Comparison of ENCODE assay signal across 16 cellular contexts in genomic region chr18:53422896-53423295, GRCh38.
DNase-seq lines count a peak whose midpoint lies in the region; ATAC-seq and TF ChIP-seq lines count a peak whose summit lies in the region.
"Had no signal": no experiment of that assay in that cellular context is flagged by ENCODE, and none has a peak within 500 bp of the region (broad histone marks: within the 10 kb centered on the region; RNA-seq: fewer than 3 reads in every experiment).

No MANE protein-coding gene starts in this region.

- TF ChIP-seq CTCF in lower lobe of right lung (IDR thresholded peaks at IDR 0.05), result no peak

- H3K4me1 ChIP-seq in lower lobe of right lung, result no peaks in the 10 kb centered on the region
- H3K4me1 ChIP-seq: BE2C had no signal

- no peaks in the 10 kb centered on the region for H3K27me3 ChIP-seq in lower lobe of right lung (ENCODE audit: low read depth)
- H3K27me3 ChIP-seq: BE2C had no signal

- intact Hi-C loops in lower lobe of right lung (cut with DNase I), result no loop called here

- H3K4me3 Mint-ChIP-seq in stimulated activated naive B cell treated with anti-CD40 and anti-IgM and Interleukin-4, amounts not matched to agents 10 μg/mL and 1 μg/mL and 100 μg/mL, for 72 hours, result no peak overlapping the region
- H3K4me3 Mint-ChIP-seq: CD4-positive, alpha-beta memory T cell had no signal

- no peaks in the 10 kb centered on the region for H3K9me3 Mint-ChIP-seq in stimulated activated naive B cell treated with anti-CD40 and anti-IgM and Interleukin-4, amounts not matched to agents 10 μg/mL and 1 μg/mL and 100 μg/mL, for 72 hours

- H3K27ac Mint-ChIP-seq in stimulated activated naive B cell treated with anti-CD40 and anti-IgM and Interleukin-4, amounts not matched to agents 10 μg/mL and 1 μg/mL and 100 μg/mL, for 72 hours, result no peak overlapping the region
- H3K27ac Mint-ChIP-seq: CD4-positive, alpha-beta memory T cell had no signal

- H3K27ac ChIP-seq in lower lobe of right lung, result peak overlapping the region; percentile 8
- H3K27ac ChIP-seq: SK-N-MC had no signal

- DNase-seq in NCI-H1105 (lab: John Stamatoyannopoulos, UW), result peak; percentile 72
- peak; percentile 58 for DNase-seq in NCI-H187 treated with DMSO at 0.1 percent for 48 hours (lab: John Stamatoyannopoulos, UW)
- DNase-seq in NCI-H69 (lab: John Stamatoyannopoulos, UW), result peak; percentile 94
- no peak for DNase-seq in lower lobe of right lung
- DNase-seq in stimulated activated naive B cell treated with anti-CD40 and anti-IgM and Interleukin-4, amounts not matched to agents 10 μg/mL and 1 μg/mL and 100 μg/mL, for 72 hours, result no peak
- no peak for DNase-seq in HCEC 1CT
- no peak for DNase-seq in EL
- DNase-seq: BE2C; CD4-positive, alpha-beta memory T cell; H7; IMR-90; Kasumi-1; NCI-H2029; T-helper 1 cell had no signal

- peak; percentile 84 to 93 for ATAC-seq in lower lobe of right lung
- no peak for ATAC-seq in stimulated activated naive B cell treated with anti-CD40 and anti-IgM and Interleukin-4, amounts not matched to agents 10 μg/mL and 1 μg/mL and 100 μg/mL, for 72 hours (replicated peaks)
- ATAC-seq: Right ventricle myocardium inferior had no signal

- H3K4me1 Mint-ChIP-seq in stimulated activated naive B cell treated with anti-CD40 and anti-IgM and Interleukin-4, amounts not matched to agents 10 μg/mL and 1 μg/mL and 100 μg/mL, for 72 hours, result no peaks in the 10 kb centered on the region
- H3K4me1 Mint-ChIP-seq: CD4-positive, alpha-beta memory T cell had no signal

- H3K36me3 Mint-ChIP-seq in stimulated activated naive B cell treated with anti-CD40 and anti-IgM and Interleukin-4, amounts not matched to agents 10 μg/mL and 1 μg/mL and 100 μg/mL, for 72 hours, result no peaks in the 10 kb centered on the region
- H3K36me3 Mint-ChIP-seq: CD4-positive, alpha-beta memory T cell had no signal

- no peaks in the 10 kb centered on the region for H3K36me3 ChIP-seq in lower lobe of right lung
- H3K36me3 ChIP-seq: BE2C had no signal

- H3K9me3 ChIP-seq in lower lobe of right lung, result no peaks in the 10 kb centered on the region
- H3K9me3 ChIP-seq: BE2C had no signal

- no peak overlapping the region for H3K4me3 ChIP-seq in lower lobe of right lung
- H3K4me3 ChIP-seq: SK-N-MC had no signal

- H3K27me3 Mint-ChIP-seq in stimulated activated naive B cell treated with anti-CD40 and anti-IgM and Interleukin-4, amounts not matched to agents 10 μg/mL and 1 μg/mL and 100 μg/mL, for 72 hours, result no peaks in the 10 kb centered on the region
- H3K27me3 Mint-ChIP-seq: CD4-positive, alpha-beta memory T cell had no signal

Comparison
In these comparisons a context has a peak if more than half of its experiments do, and no peak if none do; other contexts are left out.
1. DNase-seq: peak in NCI-H1105 (single experiment), NCI-H187 treated with DMSO at 0.1 percent for 48 hours (single experiment) and NCI-H69 (single experiment); none in lower lobe of right lung (single experiment), stimulated activated naive B cell treated with anti-CD40 and anti-IgM and Interleukin-4, amounts not matched to agents 10 μg/mL and 1 μg/mL and 100 μg/mL, for 72 hours (single experiment), HCEC 1CT (single experiment) and EL (single experiment).
2. ATAC-seq: peak in lower lobe of right lung (2 of 2); none in stimulated activated naive B cell treated with anti-CD40 and anti-IgM and Interleukin-4, amounts not matched to agents 10 μg/mL and 1 μg/mL and 100 μg/mL, for 72 hours (0 of 2).